In the genomic region with DNA sequence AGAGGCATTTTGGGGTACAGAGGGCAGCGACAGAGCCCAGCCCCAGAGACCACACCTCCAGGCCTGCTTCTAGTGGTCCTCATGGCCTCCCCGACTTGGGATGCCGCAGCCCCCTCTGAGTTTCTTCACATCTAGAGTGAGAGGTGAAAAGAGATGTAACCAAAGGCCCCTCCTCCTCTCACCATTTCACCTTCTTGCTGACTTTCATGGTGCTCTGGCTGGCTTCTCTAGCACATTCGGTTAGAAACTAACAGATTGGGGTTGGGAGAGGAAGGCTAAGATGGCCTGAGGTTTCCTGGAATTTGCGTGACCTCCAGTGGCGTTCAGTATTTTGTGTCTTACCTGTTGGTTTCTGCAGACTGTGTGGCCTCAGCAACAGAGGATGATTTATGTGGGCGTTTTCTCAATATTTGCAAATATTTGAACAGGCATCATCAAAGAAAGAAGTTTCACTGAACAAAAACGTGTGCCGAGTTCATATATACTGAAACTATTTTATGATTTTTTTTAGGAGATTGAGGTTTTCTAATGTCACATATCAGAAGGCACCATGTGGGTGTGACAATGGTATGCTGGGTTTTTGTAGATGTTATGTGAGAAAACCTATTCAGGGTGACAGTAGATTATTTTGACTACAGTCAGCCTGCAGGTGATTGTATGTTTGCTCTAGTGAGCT, we compare ENCODE assay signal across 19 cellular contexts.
A peak's percentile ranks its signal among the peaks of the same experiment; 100 is the strongest.
DNase-seq lines count a peak whose midpoint lies in the region; ATAC-seq and FAIRE-seq lines count a peak whose summit lies in the region.
"Had no signal": no experiment of that assay in that cellular context is flagged by ENCODE, and none has a peak within 500 bp of the region (broad histone marks: within the 10 kb centered on the region; RNA-seq: fewer than 3 reads in every experiment).

No MANE protein-coding gene starts in this region.

- peak overlapping the region; percentile 10 for H3K27ac Mint-ChIP-seq in T-helper 1 cell treated with Interleukin-12 subunit alpha and Interleukin-12 subunit beta and Interleukin-4 antibody, amounts not matched to agents 30 μg/mL and 1 μg/mL, for 36 hours
- peak overlapping the region; percentile 51 for H3K27ac Mint-ChIP-seq in activated T-helper 17 cell treated with anti-CD3 and anti-CD28 coated beads, Interleukin-2, amount 50 U/mL, for 72 hours
- peak overlapping the region; percentile 41 to 56 for H3K27ac Mint-ChIP-seq in natural killer cell treated with Interleukin-12 subunit alpha and Interleukin-12 subunit beta and Interleukin-15 and Interleukin-18, amount 100 ng/mL, for 72 hours

- H3K4me3 Mint-ChIP-seq in T-helper 1 cell treated with Interleukin-12 subunit alpha and Interleukin-12 subunit beta and Interleukin-4 antibody, amounts not matched to agents 30 μg/mL and 1 μg/mL, for 36 hours = peak overlapping the region; percentile 5
- H3K4me3 Mint-ChIP-seq in activated T-helper 17 cell treated with anti-CD3 and anti-CD28 coated beads, Interleukin-2, amount 50 U/mL, for 72 hours = peak overlapping the region; percentile 19
- peak overlapping the region; percentile 74 for H3K4me3 Mint-ChIP-seq in natural killer cell treated with Interleukin-12 subunit alpha and Interleukin-12 subunit beta and Interleukin-15 and Interleukin-18, amount 100 ng/mL, for 72 hours
- H3K4me3 Mint-ChIP-seq: neural crest cell, T-cell had no signal

- H3K36me3 Mint-ChIP-seq in T-helper 1 cell treated with Interleukin-12 subunit alpha and Interleukin-12 subunit beta and Interleukin-4 antibody, amounts not matched to agents 30 μg/mL and 1 μg/mL, for 36 hours (ENCODE audit: low read depth) = peaks cover 4% of the 10 kb centered on the region
- no peaks in the 10 kb centered on the region for H3K36me3 Mint-ChIP-seq in activated T-helper 17 cell treated with anti-CD3 and anti-CD28 coated beads, Interleukin-2, amount 50 U/mL, for 72 hours (ENCODE audit: low read depth)
- no peaks in the 10 kb centered on the region for H3K36me3 Mint-ChIP-seq in natural killer cell treated with Interleukin-12 subunit alpha and Interleukin-12 subunit beta and Interleukin-15 and Interleukin-18, amount 100 ng/mL, for 72 hours
- H3K36me3 Mint-ChIP-seq: T-cell had no signal

- DNase-seq in T-helper 1 cell = no peak
- no peak for DNase-seq in GM18507 (ENCODE audit: extremely low spot score, insufficient read length, low read depth)
- DNase-seq in natural killer cell treated with Interleukin-12 subunit alpha and Interleukin-12 subunit beta and Interleukin-15 and Interleukin-18, amount 100 ng/mL, for 72 hours (ENCODE audit: low spot score) = no peak
- no peak for DNase-seq in frontal cortex (ENCODE audit: low spot score in 2 of 2)
- DNase-seq in DMS153 treated with DMSO at 0.1 percent for 48 hours (lab: John Stamatoyannopoulos, UW; ENCODE audit: unreplicated experiment) = no peak
- no peak for DNase-seq in NCI-H774 (lab: John Stamatoyannopoulos, UW)
- DNase-seq: activated CD4-positive, alpha-beta T cell treated with anti-CD3 and anti-CD28 coated beads, Interleukin-2, amount 50 U/mL, for 1 hour; COR-L47; left ventricle myocardium superior; NCI-H1092 treated with DMSO at 0.1 percent for 48 hours; NCI-H446 treated with DMSO at 0.1 percent for 48 hours; T-cell had no signal

- FAIRE-seq in GM18507 (lab: Jason Lieb, UNC) = peak; percentile 75
- no peak for FAIRE-seq in frontal cortex (lab: Jason Lieb, UNC)
- FAIRE-seq: A204.1, colon, HTR-8/SVneo had no signal

- peaks cover 26% of the 10 kb centered on the region for H3K4me1 Mint-ChIP-seq in T-helper 1 cell treated with Interleukin-12 subunit alpha and Interleukin-12 subunit beta and Interleukin-4 antibody, amounts not matched to agents 30 μg/mL and 1 μg/mL, for 36 hours (ENCODE audit: low read depth)
- H3K4me1 Mint-ChIP-seq in activated T-helper 17 cell treated with anti-CD3 and anti-CD28 coated beads, Interleukin-2, amount 50 U/mL, for 72 hours = peaks cover 21% of the 10 kb centered on the region
- H3K4me1 Mint-ChIP-seq in natural killer cell treated with Interleukin-12 subunit alpha and Interleukin-12 subunit beta and Interleukin-15 and Interleukin-18, amount 100 ng/mL, for 72 hours (ENCODE audit: low read depth in 2 of 2) = peaks cover 38 to 45% of the 10 kb centered on the region in 2 donors

- ATAC-seq in activated T-helper 17 cell treated with anti-CD3 and anti-CD28 coated beads, Interleukin-2, amount 50 U/mL, for 72 hours (replicated peaks) = peak; percentile 8
- ATAC-seq in natural killer cell treated with Interleukin-12 subunit alpha and Interleukin-12 subunit beta and Interleukin-15 and Interleukin-18, amount 100 ng/mL, for 72 hours = peak in 1 of 2 donors; percentile 55
- ATAC-seq: left ventricle myocardium superior, Panc1, T-cell had no signal

- H3K27me3 Mint-ChIP-seq in T-helper 1 cell treated with Interleukin-12 subunit alpha and Interleukin-12 subunit beta and Interleukin-4 antibody, amounts not matched to agents 30 μg/mL and 1 μg/mL, for 36 hours (ENCODE audit: low read depth) = peaks cover 37% of the 10 kb centered on the region
- peaks cover 47% of the 10 kb centered on the region for H3K27me3 Mint-ChIP-seq in activated T-helper 17 cell treated with anti-CD3 and anti-CD28 coated beads, Interleukin-2, amount 50 U/mL, for 72 hours
- H3K27me3 Mint-ChIP-seq in natural killer cell treated with Interleukin-12 subunit alpha and Interleukin-12 subunit beta and Interleukin-15 and Interleukin-18, amount 100 ng/mL, for 72 hours = peaks cover 0 to 28% of the 10 kb centered on the region in 2 donors

- peaks cover 14% of the 10 kb centered on the region for H3K9me3 Mint-ChIP-seq in T-helper 1 cell treated with Interleukin-12 subunit alpha and Interleukin-12 subunit beta and Interleukin-4 antibody, amounts not matched to agents 30 μg/mL and 1 μg/mL, for 36 hours
- H3K9me3 Mint-ChIP-seq in activated T-helper 17 cell treated with anti-CD3 and anti-CD28 coated beads, Interleukin-2, amount 50 U/mL, for 72 hours = no peaks in the 10 kb centered on the region
- H3K9me3 Mint-ChIP-seq in natural killer cell treated with Interleukin-12 subunit alpha and Interleukin-12 subunit beta and Interleukin-15 and Interleukin-18, amount 100 ng/mL, for 72 hours = no peaks in the 10 kb centered on the region
- H3K9me3 Mint-ChIP-seq: T-cell had no signal

Comparison
In these comparisons a context has a peak if more than half of its experiments do, and no peak if none do; other contexts are left out.
1. H3K4me3 Mint-ChIP-seq: peak in every context shown above with its lines; median percentile 74 in natural killer cell treated with Interleukin-12 subunit alpha and Interleukin-12 subunit beta and Interleukin-15 and Interleukin-18, amount 100 ng/mL, for 72 hours; 19 in activated T-helper 17 cell treated with anti-CD3 and anti-CD28 coated beads, Interleukin-2, amount 50 U/mL, for 72 hours; 5 in T-helper 1 cell treated with Interleukin-12 subunit alpha and Interleukin-12 subunit beta and Interleukin-4 antibody, amounts not matched to agents 30 μg/mL and 1 μg/mL, for 36 hours.